Comparison of ENCODE assay signal across 20 cellular contexts in genomic region chr2:16107246-16107645, GRCh38.
DNase-seq lines count a peak whose midpoint lies in the region; ATAC-seq, FAIRE-seq and TF ChIP-seq lines count a peak whose summit lies in the region.
"Had no signal": no experiment of that assay in that cellular context is flagged by ENCODE, and none has a peak within 500 bp of the region (broad histone marks: within the 10 kb centered on the region; RNA-seq: fewer than 3 reads in every experiment).

No MANE protein-coding gene starts in this region.

- WGBS in HUES64, result 98% methylated on average over 5 of the region's 6 CpGs
- WGBS in H1 (ENCODE audit: extremely low coverage in 1 of 2, insufficient coverage in 1 of 2, insufficient read length in 1 of 2, insufficient replicate concordance in 2 of 2, low coverage in 1 of 2, low lambda C conversion rate in 2 of 2, missing lambda C conversion rate in 1 of 2), 2 experiments, result 92% methylated on average over 6 of the region's 6 CpGs; no CpG with 5 or more reads in 1 of the 2 experiments
- whole genome bisulfite sequencing in mesendoderm (ENCODE audit: extremely low coverage, insufficient coverage, low lambda C conversion rate), result no CpG with 5 or more reads among the region's 6 CpGs

- in situ Hi-C loops in gastrocnemius medialis (cut with MboI; ENCODE audit: low sequenced_read_pairs in 4 of 4), result no loop called here

- CTCF ChIA-PET in H1 (lab: Charles Lee; ENCODE audit: partially characterized antibody), result interaction anchor here (1.1 to 1.7 kb wide), 2 partner anchors 163 to 313 kb away, joined by 3 to 7 read pairs; no protein-coding TSS in a partner anchor

- H4K20me1 ChIP-seq in GM23338 (replicated peaks; ENCODE audit: insufficient read depth) (no peaks in the 10 kb centered on the region), H1 (replicated peaks in 1 of 2; ENCODE audit: control insufficient read depth in 1 of 2, insufficient read depth in 2 of 2, low read length in 2 of 2) (no peaks in the 10 kb centered on the region)

- H3K27me3 ChIP-seq in GM23338 (ENCODE audit: insufficient read depth) (no peaks in the 10 kb centered on the region), HUES64 (ENCODE audit: insufficient read depth, low read length) (no peaks in the 10 kb centered on the region), H1 (replicated peaks in 1 of 4; ENCODE audit: control insufficient read depth in 3 of 4, extremely low read depth in 1 of 4, insufficient read depth in 3 of 4, low read length in 3 of 4) (no peaks in the 10 kb centered on the region; a peak in 1 of 7 replicates), mesendoderm (ENCODE audit: insufficient read depth, low read length, poor library complexity) (no peaks in the 10 kb centered on the region), gastrocnemius medialis (no peaks in the 10 kb centered on the region)

- H3K56ac ChIP-seq in H1 (replicated peaks; ENCODE audit: insufficient read length, low read depth, low read length), result no peak overlapping the region
- H3K56ac ChIP-seq in mesendoderm (ENCODE audit: low read length), result no peak overlapping the region

- H3K27me3 Mint-ChIP-seq in GM23338 (ENCODE audit: insufficient read depth, low read depth, poor library complexity), result peaks cover 12% of the 10 kb centered on the region
- H3K27me3 Mint-ChIP-seq: CD4-positive, CD25-positive, alpha-beta regulatory T cell had no signal

- peaks cover 5% of the 10 kb centered on the region for H3K23me2 ChIP-seq in H1 (ENCODE audit: low read depth, low read length)

- H3K4me3 Mint-ChIP-seq in GM23338, result no peak overlapping the region
- H3K4me3 Mint-ChIP-seq: CD4-positive, CD25-positive, alpha-beta regulatory T cell; CD8-positive, alpha-beta T cell had no signal

- no peak overlapping the region for H2AK5ac ChIP-seq in H1 (ENCODE audit: low read depth, low read length)
- H2AK5ac ChIP-seq in mesendoderm (ENCODE audit: low read length), result peak overlapping the region; percentile 50

- H3K4me1 ChIP-seq in GM23338 (ENCODE audit: insufficient read depth) (peaks cover 37% of the 10 kb centered on the region), HUES64 (ENCODE audit: insufficient read depth, low read length) (peaks cover 53% of the 10 kb centered on the region), H1 (replicated peaks in 1 of 4; ENCODE audit: control insufficient read depth in 3 of 4, insufficient read depth in 4 of 4, low read length in 3 of 4) (peaks cover 21 to 39% (median 30%) of the 10 kb centered on the region in 4 experiments), mesendoderm (ENCODE audit: control insufficient read depth, low read depth, low read length) (peaks cover 30% of the 10 kb centered on the region), gastrocnemius medialis (no peaks in the 10 kb centered on the region)

- peak overlapping the region; percentile 20 for H4K91ac ChIP-seq in H1 (replicated peaks; ENCODE audit: insufficient read length, low read length)

- H3K79me1 ChIP-seq in H1 (ENCODE audit: low read depth, low read length) (no peaks in the 10 kb centered on the region), mesendoderm (ENCODE audit: low read length) (no peaks in the 10 kb centered on the region)

- H3K4ac ChIP-seq in H1 (replicated peaks; ENCODE audit: insufficient read length, low read depth, low read length) (no peak overlapping the region), mesendoderm (ENCODE audit: low read depth, low read length) (no peak overlapping the region)

- H4K8ac ChIP-seq in H1 (ENCODE audit: extremely low read depth, insufficient read depth, low read length) (no peak overlapping the region), mesendoderm (ENCODE audit: low read depth, low read length) (no peak overlapping the region)

- H3F3A ChIP-seq in GM23338 (replicated peaks; ENCODE audit: low read depth), result peaks cover 16% of the 10 kb centered on the region

- H3K36me3 ChIP-seq in GM23338 (ENCODE audit: insufficient read depth) (no peaks in the 10 kb centered on the region), HUES64 (ENCODE audit: insufficient read depth, low read length) (no peaks in the 10 kb centered on the region), H1 (ENCODE audit: control insufficient read depth in 2 of 4, insufficient read depth in 4 of 4, low read length in 3 of 4) (no peaks in the 10 kb centered on the region), mesendoderm (ENCODE audit: control insufficient read depth, insufficient read depth, low read length) (no peaks in the 10 kb centered on the region), gastrocnemius medialis (no peaks in the 10 kb centered on the region)
- H3K36me3 ChIP-seq: HAP-1 had no signal

- peak overlapping the region; percentile 99 for H3K27ac ChIP-seq in GM23338 (ENCODE audit: low read depth)
- peak overlapping the region; percentile 96; the same call in 1 of the 2 replicates for H3K27ac ChIP-seq in HUES64 (ENCODE audit: low read depth, low read length)
- no peak overlapping the region for H3K27ac ChIP-seq in H1 (ENCODE audit: low read depth, low read length)
- no peak overlapping the region for H3K27ac ChIP-seq in mesendoderm (ENCODE audit: low read depth, low read length)
- no peak overlapping the region for H3K27ac ChIP-seq in gastrocnemius medialis
- H3K27ac ChIP-seq: A549 had no signal

- H3K9ac ChIP-seq in HUES64 (ENCODE audit: low read depth, low read length) (no peak overlapping the region), H1 (replicated peaks in 1 of 4; ENCODE audit: extremely low read depth in 1 of 4, low read depth in 3 of 4, low read length in 3 of 4) (no peak overlapping the region), mesendoderm (ENCODE audit: low read length) (no peak overlapping the region)

- intact Hi-C loops in gastrocnemius medialis (cut with DNase I; ENCODE audit: low total_unique reads), result no loop called here

- TF ChIP-seq POLR2A in H1 (IDR thresholded peaks at IDR 0.05; ENCODE audit: control extremely low read depth in 1 of 2, low read depth in 2 of 2, low read length in 2 of 2) (no peak), gastrocnemius medialis (IDR thresholded peaks at IDR 0.05) (no peak)

- no peak for TF ChIP-seq EP300 in H1 (IDR thresholded peaks at IDR 0.05; ENCODE audit: borderline replicate concordance in 1 of 2, low read depth in 2 of 2, low read length in 2 of 2)

- H2BK120ac ChIP-seq in H1 (replicated peaks; ENCODE audit: low read depth, low read length) (peak overlapping the region; percentile 55), mesendoderm (ENCODE audit: low read depth, low read length) (no peak overlapping the region)

- H3K4me3 ChIP-seq in GM23338 (no peak overlapping the region), HUES64 (ENCODE audit: low read length) (no peak overlapping the region), H1 (ENCODE audit: extremely low read depth in 1 of 4, insufficient read depth in 2 of 4, low read depth in 3 of 4, low read length in 4 of 4) (no peak overlapping the region), mesendoderm (ENCODE audit: low read length) (no peak overlapping the region), gastrocnemius medialis (no peak overlapping the region)
- H3K4me3 ChIP-seq: A549, HAP-1 had no signal

- no peaks in the 10 kb centered on the region; the same call in 2 of the 3 replicates for H3K36me3 Mint-ChIP-seq in GM23338 (ENCODE audit: low read depth)
- H3K36me3 Mint-ChIP-seq: CD4-positive, CD25-positive, alpha-beta regulatory T cell; CD8-positive, alpha-beta T cell had no signal

- peaks cover 54% of the 10 kb centered on the region for H3K4me1 Mint-ChIP-seq in GM23338
- H3K4me1 Mint-ChIP-seq: CD4-positive, CD25-positive, alpha-beta regulatory T cell had no signal

- no peak for TF ChIP-seq RAD21 in H1 (IDR thresholded peaks at IDR 0.05 in 1 of 2, conservative IDR thresholded peaks at IDR 0.05 in 1 of 2; ENCODE audit: low read depth in 2 of 2, low read length in 2 of 2)

- H2AFZ ChIP-seq in GM23338 (no peak overlapping the region), H1 (ENCODE audit: low read length) (no peak overlapping the region)

- H3K23ac ChIP-seq in H1 (ENCODE audit: insufficient read length) (no peak overlapping the region), mesendoderm (ENCODE audit: low read length) (no peak overlapping the region)

- peaks cover 2% of the 10 kb centered on the region; the same call in 1 of the 2 replicates for H3K9me2 ChIP-seq in GM23338 (ENCODE audit: insufficient read depth)

- H3K14ac ChIP-seq in H1 (ENCODE audit: insufficient read length), result no peak overlapping the region

- peak overlapping the region; percentile 13; the same call in 1 of the 2 replicates for H2BK20ac ChIP-seq in H1 (ENCODE audit: low read length)

- peak overlapping the region; percentile 93; the same call in 1 of the 2 replicates for H3K18ac ChIP-seq in H1 (ENCODE audit: extremely low read depth, low read length)
- no peak overlapping the region for H3K18ac ChIP-seq in mesendoderm (ENCODE audit: low read length)

- H3K79me2 ChIP-seq in GM23338 (replicated peaks; ENCODE audit: insufficient read depth), result no peaks in the 10 kb centered on the region
- H3K79me2 ChIP-seq in H1 (ENCODE audit: control insufficient read depth in 1 of 2, insufficient read depth in 2 of 2, low read length in 2 of 2), result no peaks in the 10 kb centered on the region
- H3K79me2 ChIP-seq in mesendoderm (ENCODE audit: control insufficient read depth, insufficient read depth, low read length), result no peaks in the 10 kb centered on the region

- no peak for FAIRE-seq in H1 (lab: Jason Lieb, UNC)
- FAIRE-seq: A549, G401.6, GM12892 had no signal

- ATAC-seq in GM23338 (no peak), gastrocnemius medialis (no peak), HG03095 (IDR thresholded peaks at IDR 0.05; ENCODE audit: unreplicated experiment) (no peak)
- ATAC-seq: A549; CD8-positive, alpha-beta T cell had no signal

- H2BK12ac ChIP-seq in H1 (ENCODE audit: low read depth, low read length), result peak overlapping the region; percentile 52; the same call in 1 of the 2 replicates

- DNase-seq in GM23338 (ENCODE audit: low spot score) (no peak), H1 (ENCODE audit: low read depth in 1 of 2, low spot score in 2 of 2) (no peak), mesendoderm (no peak), NK-92 (lab: John Stamatoyannopoulos, UW; ENCODE audit: unreplicated experiment) (no peak), gastrocnemius medialis (no peak)
- DNase-seq: 8988T; ACHN; AML-193; C1 segment of cervical spinal cord; Caco-2; CD4-positive, CD25-positive, alpha-beta regulatory T cell; CD8-positive, alpha-beta T cell; DMS153; DND-41 had no signal

- H2BK5ac ChIP-seq in H1 (ENCODE audit: low read depth, low read length), result peak overlapping the region; percentile 82; the same call in 1 of the 2 replicates
- no peak overlapping the region for H2BK5ac ChIP-seq in mesendoderm (ENCODE audit: low read length)

- H3K9me3 ChIP-seq in HUES64 (ENCODE audit: insufficient read depth, low read depth, low read length) (no peaks in the 10 kb centered on the region), H1 (ENCODE audit: insufficient read depth in 2 of 2, low read depth in 1 of 2, low read length in 1 of 2) (no peaks in the 10 kb centered on the region), gastrocnemius medialis (no peaks in the 10 kb centered on the region)
- H3K9me3 ChIP-seq: A549, Caco-2, HAP-1 had no signal

- peak overlapping the region; percentile 98; the same call in 1 of the 2 replicates for H3K27ac Mint-ChIP-seq in GM23338
- H3K27ac Mint-ChIP-seq: CD4-positive, CD25-positive, alpha-beta regulatory T cell; CD8-positive, alpha-beta T cell had no signal

- H3K4me2 ChIP-seq in GM23338 (peak overlapping the region; percentile 62; the same call in 1 of the 2 replicates), H1 (ENCODE audit: insufficient read depth in 1 of 2, low read depth in 2 of 2, low read length in 2 of 2) (peak overlapping the region in 1 of 2 experiments; percentile 96; a peak in 1 of 4 replicates), mesendoderm (ENCODE audit: low read length) (no peak overlapping the region)
- H3K4me2 ChIP-seq: A549 had no signal

- H4K5ac ChIP-seq in H1 (ENCODE audit: insufficient read length, low read depth, low read length) (peak overlapping the region; percentile 18), mesendoderm (ENCODE audit: low read length) (no peak overlapping the region)

- H2BK15ac ChIP-seq in H1 (ENCODE audit: low read length) (no peak overlapping the region), mesendoderm (replicated peaks; ENCODE audit: low read depth) (no peak overlapping the region)

- peaks cover 3% of the 10 kb centered on the region; the same call in 2 of the 3 replicates for H3K9me3 Mint-ChIP-seq in GM23338
- H3K9me3 Mint-ChIP-seq: CD4-positive, CD25-positive, alpha-beta regulatory T cell; CD8-positive, alpha-beta T cell had no signal

- TF ChIP-seq CTCF in GM23338 (conservative IDR thresholded peaks at IDR 0.05; ENCODE audit: low read depth in 2 of 2) (no peak), H1 (IDR thresholded peaks at IDR 0.05; ENCODE audit: control extremely low read depth in 1 of 3, insufficient read depth in 1 of 3, low read depth in 1 of 3, low read length in 3 of 3) (no peak), gastrocnemius medialis (IDR thresholded peaks at IDR 0.05 in 4 of 5, conservative IDR thresholded peaks at IDR 0.05 in 1 of 5) (no peak)

- POLR2A ChIA-PET in H1 (lab: Charles Lee; ENCODE audit: partially characterized antibody), result interaction anchor here (3.1 to 5.0 kb wide), 2 partner anchors 9 to 166 kb away, joined by 13 to 46 read pairs; partner anchors contain the start of gene MYCN

Comparison
In these comparisons a context has a peak if more than half of its experiments do, and no peak if none do; other contexts are left out.
1. H3K27ac ChIP-seq: peak in GM23338 (single experiment) and HUES64 (single experiment); none in H1 (single experiment), mesendoderm (single experiment) and gastrocnemius medialis (0 of 4).